ENCODE assay signal across 8 cellular contexts in genomic region chr19:17406039-17406886, GRCh38. TPM values are rescaled to one million over a fixed set of nuclear protein-coding genes. Genes with fewer than 3 reads are reported as not detected.
DNase-seq lines count a peak whose midpoint lies in the region; ATAC-seq and TF ChIP-seq lines count a peak whose summit lies in the region.

No MANE protein-coding gene starts in this region.

- intact Hi-C loops in natural killer cell (cut with micrococcal nuclease): loop anchor here (10.0 kb wide), 1 partner anchor 71 kb away; the partner anchor contains the start of genes ANO8 and GTPBP3

- TF ChIP-seq CTCF in NB4 (IDR thresholded peaks at IDR 0.05; ENCODE audit: low read depth, low read length) (no peak), brain microvascular endothelial cell (IDR thresholded peaks at IDR 0.05; ENCODE audit: low read depth, low read length, missing control alignments) (no peak), natural killer cell (IDR thresholded peaks at IDR 0.05) (no peak)

- peak overlapping the region; percentile 74 for H3K4me3 ChIP-seq in NB4 (ENCODE audit: low read depth, low read length)
- no peak overlapping the region for H3K4me3 ChIP-seq in brain microvascular endothelial cell (ENCODE audit: low read depth, low read length)

- H3K27me3 Mint-ChIP-seq in natural killer cell (ENCODE audit: low read depth in 2 of 2): no peaks in the 10 kb centered on the region

- no peak for TF ChIP-seq POLR2A in NB4 (IDR thresholded peaks at IDR 0.05; ENCODE audit: extremely low read depth, insufficient read length)

- CTCF ChIA-PET in HEK293T (lab: Yijun Ruan, JAX): interaction anchor here (0.9 kb wide), 1 partner anchor 13 kb away, joined by 4 read pairs; the partner anchor contains the start of gene MVB12A

- ATAC-seq in GM19467 (IDR thresholded peaks at IDR 0.05; ENCODE audit: unreplicated experiment): peak; percentile 19
- ATAC-seq in natural killer cell: peak; percentile 10 to 42 (median 12)

- H3K9me3 Mint-ChIP-seq in natural killer cell: no peaks in the 10 kb centered on the region

- no peaks in the 10 kb centered on the region for H3K36me3 ChIP-seq in brain microvascular endothelial cell (replicated peaks)

- DNase-seq in AML-193 (lab: John Stamatoyannopoulos, UW) (peak; percentile 74 to 76), NB4 (ENCODE audit: low read depth) (peak; percentile 89), brain microvascular endothelial cell (peak; percentile 44), natural killer cell (peak; percentile 33), HEK293T (ENCODE audit: extremely low spot score) (no peak), GOT3 (lab: John Stamatoyannopoulos, UW) (no peak)
- DNase-seq in stimulated activated naive CD4-positive, alpha-beta T cell (lab: John Stamatoyannopoulos, UW): no peak

- peak overlapping the region; percentile 89 to 97 for H3K27ac Mint-ChIP-seq in natural killer cell

- peak overlapping the region; percentile 96 for H3K4me3 Mint-ChIP-seq in natural killer cell

- H3K36me3 Mint-ChIP-seq in natural killer cell: no peaks in the 10 kb centered on the region

- H3K4me1 Mint-ChIP-seq in natural killer cell: peaks cover 43 to 45% of the 10 kb centered on the region in 2 donors

- POLR2A ChIA-PET in HEK293T (lab: Yijun Ruan, JAX): interaction anchor here (3.2 kb wide), 1 partner anchor 13 kb away, joined by 25 read pairs; the partner anchor contains the start of gene MVB12A

- in situ Hi-C loops in brain microvascular endothelial cell (cut with HindIII; ENCODE audit: low pct_ligation_motif_present, low sequenced_read_pairs): no loop called here

- H3K27ac ChIP-seq in brain microvascular endothelial cell: no peak overlapping the region

- no peaks in the 10 kb centered on the region for H3K27me3 ChIP-seq in brain microvascular endothelial cell (replicated peaks)

TF ChIP-seq in HEK293T, 16 proteins besides CTCF, POLR2A, EP300 and RAD21:
- TF ChIP-seq FOXM1 (IDR thresholded peaks at IDR 0.05; ENCODE audit: borderline replicate concordance) (no peak), BHLHE40 (IDR thresholded peaks at IDR 0.05; ENCODE audit: borderline replicate concordance) (no peak), CTBP1 (IDR thresholded peaks at IDR 0.05; ENCODE audit: borderline replicate concordance) (no peak), NFRKB (IDR thresholded peaks at IDR 0.05) (no peak), FOXK2 (IDR thresholded peaks at IDR 0.05) (no peak), ZNF384 (IDR thresholded peaks at IDR 0.05) (no peak), PKNOX1 (IDR thresholded peaks at IDR 0.05) (no peak), ARNT (IDR thresholded peaks at IDR 0.05) (no peak)

RNA-seq across cellular contexts. Expression of gene BST2, which starts 0.8 kb away (rescaled TPM):
- 100 to 1,000 TPM in 2 of 3 donors, 10 to 100 TPM in 1; 84.8 to 106 (median 100) TPM for total RNA-seq in natural killer cell

RNA-seq across cellular contexts. Expression of gene CCDC194, which starts 12.3 kb away (rescaled TPM):
- total RNA-seq in natural killer cell: 1 to 10 TPM in 2 of 3 donors, not detected in 1; 2.7 TPM

RNA-seq across cellular contexts. Expression of gene MVB12A, which starts 13.6 kb away (rescaled TPM):
- total RNA-seq in natural killer cell: 10 to 100 TPM; 28.4 to 30.1 (median 29.4) TPM

RNA-seq across cellular contexts. Expression of gene PLVAP, which starts 29.1 kb away (rescaled TPM):
- total RNA-seq in natural killer cell: under 1 TPM in 2 of 3 donors, not detected in 1; 0.33 to 0.53 TPM

RNA-seq across cellular contexts. Expression of gene TMEM221, which starts 42.2 kb away (rescaled TPM):
- total RNA-seq in natural killer cell: not detected

Comparison
In these comparisons a context has a peak if more than half of its experiments do, and no peak if none do; other contexts are left out.
1. DNase-seq: peak in AML-193 (2 of 2), NB4 (single experiment), brain microvascular endothelial cell (single experiment) and natural killer cell (single experiment); none in HEK293T (single experiment), stimulated activated naive CD4-positive, alpha-beta T cell (0 of 6) and GOT3 (single experiment).